Comparison of ENCODE assay signal across 8 cellular contexts in genomic region chr14:73757876-73758391, GRCh38. TPM values are rescaled to one million over a fixed set of nuclear protein-coding genes. Genes with fewer than 3 reads are reported as not detected.
DNase-seq lines count a peak whose midpoint lies in the region; ATAC-seq, FAIRE-seq and TF ChIP-seq lines count a peak whose summit lies in the region.

No MANE protein-coding gene starts in this region.

- ATAC-seq in A549 (no peak), GM18519 (IDR thresholded peaks at IDR 0.05; ENCODE audit: low FRiP score, unreplicated experiment) (no peak)

- H3K27me3 ChIP-seq in HUES6 (ENCODE audit: control insufficient read depth, insufficient read depth, low read length) (peaks cover 15% of the 10 kb centered on the region), breast epithelium (no peaks in the 10 kb centered on the region), mucosa of stomach (ENCODE audit: control insufficient read depth, insufficient read depth, low read length) (no peaks in the 10 kb centered on the region), neuronal stem cell (ENCODE audit: control insufficient read depth in 3 of 3, insufficient read depth in 3 of 3, low read depth in 1 of 3, low read length in 3 of 3) (peaks cover 0 to 12% (median 0%) of the 10 kb centered on the region in 3 experiments)

- H3K4me2 ChIP-seq in A549 (peak overlapping the region; percentile 99), neuronal stem cell (ENCODE audit: insufficient read depth, low read length, poor library complexity, severe bottlenecking) (no peak overlapping the region)

- H3K27ac ChIP-seq in A549 (peak overlapping the region; percentile 88 to 99), HUES6 (ENCODE audit: low read depth, low read length) (no peak overlapping the region), breast epithelium (peak overlapping the region; percentile 96), neuronal stem cell (replicated peaks; ENCODE audit: low read length) (no peak overlapping the region)

- H3K23ac ChIP-seq in neuronal stem cell (ENCODE audit: low read depth, low read length, poor library complexity), result no peak overlapping the region

- no peak overlapping the region for H2BK120ac ChIP-seq in neuronal stem cell (ENCODE audit: low read depth, low read length)

- no peak overlapping the region for H4K8ac ChIP-seq in neuronal stem cell (ENCODE audit: low read depth, low read length)

- CTCF ChIA-PET in A549 (lab: Yijun Ruan, JAX), result interaction anchor here (0.6 to 12.5 kb wide), 28 partner anchors 9 to 252 kb away, joined by 3 to 210 read pairs (median 5); partner anchors contain the start of genes DNAL1 and PTGR2

- no peak overlapping the region for H2AK5ac ChIP-seq in neuronal stem cell (ENCODE audit: low read depth, low read length)

- WGBS in A549 (ENCODE audit: missing lambda C conversion rate), result 67% methylated on average over 10 of the region's 10 CpGs
- no CpG with 5 or more reads among the region's 10 CpGs for WGBS in neuronal stem cell (ENCODE audit: extremely low coverage in 2 of 2, insufficient read length in 2 of 2, insufficient replicate concordance in 1 of 2), 2 donors

- TF ChIP-seq EP300 in A549 (IDR thresholded peaks at IDR 0.05), result no peak

- H2BK15ac ChIP-seq in neuronal stem cell (ENCODE audit: low read length), result no peak overlapping the region

- H3K4ac ChIP-seq in neuronal stem cell (ENCODE audit: low read length), result no peak overlapping the region

- H4K91ac ChIP-seq in neuronal stem cell (ENCODE audit: low read depth, low read length, poor library complexity), result no peak overlapping the region

- no peak overlapping the region for H2BK12ac ChIP-seq in neuronal stem cell (ENCODE audit: low read length)

- peaks cover 6% of the 10 kb centered on the region for H3K79me1 ChIP-seq in neuronal stem cell (ENCODE audit: low read depth, low read length)

- POLR2A ChIA-PET in A549 (lab: Yijun Ruan, JAX), result interaction anchor here (0.6 to 5.4 kb wide), 5 partner anchors 28 to 128 kb away, joined by 3 to 70 read pairs (median 4); partner anchors contain the start of genes PTGR2 and ZNF410

- no peak overlapping the region for H3K9ac ChIP-seq in HUES6 (ENCODE audit: low read length)
- H3K9ac ChIP-seq in mucosa of stomach (ENCODE audit: low read length), result peak overlapping the region; percentile 80
- H3K9ac ChIP-seq in neuronal stem cell (ENCODE audit: low read depth, low read length, poor library complexity), result no peak overlapping the region

- H2BK5ac ChIP-seq in neuronal stem cell (ENCODE audit: low read length), result no peak overlapping the region

- H3K4me1 ChIP-seq in A549 (peaks cover 82% of the 10 kb centered on the region), HUES6 (ENCODE audit: control insufficient read depth, insufficient read depth, low read length) (peaks cover 76% of the 10 kb centered on the region), breast epithelium (peaks cover 32 to 78% of the 10 kb centered on the region in 2 donors), mucosa of stomach (ENCODE audit: control insufficient read depth, insufficient read depth, low read length) (peaks cover 85% of the 10 kb centered on the region), neuronal stem cell (ENCODE audit: control insufficient read depth in 2 of 2, insufficient read depth in 1 of 2, low read depth in 1 of 2, low read length in 2 of 2) (peaks cover 23 to 50% of the 10 kb centered on the region in 2 donors)

- TF ChIP-seq RAD21 in A549 (conservative IDR thresholded peaks at IDR 0.05 in 1 of 2, IDR thresholded peaks at IDR 0.05 in 1 of 2), result no peak

- H3K14ac ChIP-seq in neuronal stem cell (ENCODE audit: low read length), result no peak overlapping the region

- no peak for DNase-seq in A549 (ENCODE audit: low read depth in 1 of 2, low spot score in 1 of 2)
- no peak for DNase-seq in breast epithelium (ENCODE audit: low spot score in 2 of 2)
- no peak for DNase-seq in CD1c-positive myeloid dendritic cell (ENCODE audit: extremely low spot score)
- DNase-seq in neuronal stem cell (ENCODE audit: low spot score), result no peak
- DNase-seq in MV-4-11 (lab: John Stamatoyannopoulos, UW), result no peak

- H3K4me3 ChIP-seq in A549 (peak overlapping the region; percentile 81), HUES6 (ENCODE audit: low read depth, low read length) (peak overlapping the region; percentile 89), breast epithelium (peak overlapping the region; percentile 62 to 85 (median 82)), mucosa of stomach (ENCODE audit: low read length) (peak overlapping the region; percentile 70), neuronal stem cell (ENCODE audit: low read length in 2 of 2) (no peak overlapping the region)

- H3K36me3 ChIP-seq in HUES6 (ENCODE audit: control insufficient read depth, insufficient read depth, low read length) (no peaks in the 10 kb centered on the region), breast epithelium (no peaks in the 10 kb centered on the region), mucosa of stomach (ENCODE audit: control insufficient read depth, insufficient read depth, low read length) (no peaks in the 10 kb centered on the region), neuronal stem cell (replicated peaks in 1 of 2; ENCODE audit: control insufficient read depth in 2 of 2, insufficient read depth in 2 of 2, low read length in 2 of 2) (no peaks in the 10 kb centered on the region)

- no peak for FAIRE-seq in A549 (lab: Jason Lieb, UNC)

- H2AFZ ChIP-seq in neuronal stem cell (ENCODE audit: low read length), result no peak overlapping the region

- no peak for TF ChIP-seq CTCF in A549 (IDR thresholded peaks at IDR 0.05)
- no peak for TF ChIP-seq CTCF in breast epithelium (IDR thresholded peaks at IDR 0.05)

- intact Hi-C loops in breast epithelium (cut with DNase I; ENCODE audit: low total_unique reads), result no loop called here

- H3K18ac ChIP-seq in neuronal stem cell (ENCODE audit: low read length), result no peak overlapping the region

- H3K9me3 ChIP-seq in A549, result no peaks in the 10 kb centered on the region
- H3K9me3 ChIP-seq in HUES6 (ENCODE audit: control insufficient read depth, insufficient read depth, low read depth, low read length), result no peaks in the 10 kb centered on the region
- no peaks in the 10 kb centered on the region for H3K9me3 ChIP-seq in breast epithelium
- H3K9me3 ChIP-seq in mucosa of stomach (ENCODE audit: control insufficient read depth, low read length), result no peaks in the 10 kb centered on the region
- H3K9me3 ChIP-seq in neuronal stem cell (replicated peaks in 1 of 2; ENCODE audit: control insufficient read depth in 2 of 2, insufficient read depth in 1 of 2, low read depth in 1 of 2, low read length in 2 of 2), result no peaks in the 10 kb centered on the region

- TF ChIP-seq POLR2A in A549 (IDR thresholded peaks at IDR 0.05; ENCODE audit: low read length) (no peak), breast epithelium (IDR thresholded peaks at IDR 0.05) (no peak)

TF ChIP-seq in A549, 52 proteins besides CTCF, POLR2A, EP300 and RAD21:
- TF ChIP-seq EHF (CRISPR knock-in tag; IDR thresholded peaks at IDR 0.05), result no peak
- TF ChIP-seq JUN (IDR thresholded peaks at IDR 0.05), result no peak
- no peak for TF ChIP-seq RCOR1 (IDR thresholded peaks at IDR 0.05; ENCODE audit: low read depth, low read length)
- TF ChIP-seq ZFP36 (IDR thresholded peaks at IDR 0.05; ENCODE audit: borderline replicate concordance, partially characterized antibody), result no peak
- TF ChIP-seq ESRRA (IDR thresholded peaks at IDR 0.05; ENCODE audit: borderline replicate concordance, low read length), result no peak
TF ChIP-seq in A549: peak in this region for 0.

RNA-seq across cellular contexts. Expression of gene PNMA1, which starts 43.8 kb away (rescaled TPM):
- polyA plus RNA-seq in A549 (2011; rRNA removed) (20.8 and 21.2 TPM in 2 replicates), A549 (2017; fragmentation: RNase III; extraction: RNeasy Plus Mini Kit Qiagen cat#74134 plus additional on column Dnase treatment) (43.4 to 49.8 TPM (median 47.3 TPM) in 3 replicates)
- polyA plus RNA-seq in A549 (2012; cell fraction: cytosol; rRNA removed), result 25.0 and 27.8 TPM in 2 replicates
- 28.3 and 29.6 TPM in 2 replicates for polyA plus RNA-seq in A549 (2012; cell fraction: nucleus; rRNA removed)
- 6.2 and 10.5 TPM in 2 replicates for polyA minus RNA-seq in A549 (2011; rRNA and poly(A)+ RNA removed)
- 10 to 100 TPM; 12.1 to 19.3 (median 19.2) TPM for total RNA-seq in breast epithelium
- polyA plus RNA-seq in neuronal stem cell (2013, experiment 1 of 2), result 48.0 TPM
- 49.4 TPM for polyA plus RNA-seq in neuronal stem cell (2013, experiment 2 of 2)

Comparison
In these comparisons a context has a peak if more than half of its experiments do, and no peak if none do; other contexts are left out.
1. H3K27ac ChIP-seq: peak in A549 (2 of 2) and breast epithelium (2 of 2); none in HUES6 (single experiment) and neuronal stem cell (single experiment).
2. H3K4me3 ChIP-seq: peak in A549 (single experiment), HUES6 (single experiment), breast epithelium (3 of 3) and mucosa of stomach (single experiment); none in neuronal stem cell (0 of 2).